28 cellular contexts compared by ENCODE assay signal in the genomic region with DNA sequence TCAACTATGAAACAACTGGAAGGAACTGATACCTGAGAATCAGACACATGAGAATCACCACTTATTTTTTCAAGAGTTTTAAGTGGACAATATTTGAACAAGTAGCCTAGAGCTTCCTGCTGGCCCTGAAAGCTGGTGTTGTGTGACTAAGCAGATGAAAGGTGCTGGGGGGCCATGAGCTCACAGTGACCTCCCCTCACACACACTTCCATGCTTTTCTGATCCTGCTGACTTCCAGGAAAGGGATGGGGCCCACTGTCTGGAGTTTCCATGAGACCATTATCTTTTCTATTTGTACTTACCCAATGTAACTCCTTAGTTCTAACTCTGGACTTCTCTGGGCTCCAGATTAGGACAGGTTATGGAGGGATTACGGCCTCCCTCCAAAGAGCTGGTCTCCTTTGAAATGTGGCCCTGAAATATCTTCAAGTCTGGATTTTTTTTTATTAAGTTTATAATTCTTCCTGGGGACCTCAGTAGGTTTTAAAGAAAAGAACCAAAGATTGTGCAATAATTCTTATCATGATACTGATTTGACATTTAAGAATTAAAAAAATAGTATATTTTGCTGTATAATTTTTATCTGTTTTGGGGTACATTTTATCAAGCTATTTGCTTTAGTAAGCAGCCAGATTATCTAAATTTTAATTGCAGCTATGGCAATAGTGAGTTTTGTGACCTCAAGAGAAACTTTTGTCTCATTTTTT. TPM values are rescaled to one million over a fixed set of nuclear protein-coding genes. Genes with fewer than 3 reads are reported as not detected.
DNase-seq lines count a peak whose midpoint lies in the region; FAIRE-seq and TF ChIP-seq lines count a peak whose summit lies in the region.
"Had no signal": no experiment of that assay in that cellular context is flagged by ENCODE, and none has a peak within 500 bp of the region (broad histone marks: within the 10 kb centered on the region; RNA-seq: fewer than 3 reads in every experiment).

No MANE protein-coding gene starts in this region.

- H3K27me3 ChIP-seq in bronchial epithelial cell (ENCODE audit: control insufficient read depth, insufficient read depth, low read length) (no peaks in the 10 kb centered on the region), sigmoid colon (no peaks in the 10 kb centered on the region)
- H3K27me3 ChIP-seq: BLaER1 treated with 17β-estradiol and CSF1 and Interleukin-3, amounts not matched to agents 10 nM and 100 nM; SJCRH30 had no signal

- intact Hi-C loops in sigmoid colon (cut with DNase I), result no loop called here

- no peak for FAIRE-seq in bronchial epithelial cell (lab: Jason Lieb, UNC)
- FAIRE-seq: A549, D721Med, GM12892, GM19239, H54 had no signal

- no peak overlapping the region for H3K4me3 ChIP-seq in bronchial epithelial cell (ENCODE audit: low read depth, low read length)
- H3K4me3 ChIP-seq in sigmoid colon, result no peak overlapping the region
- H3K4me3 ChIP-seq: A549; BLaER1 treated with 17β-estradiol and CSF1 and Interleukin-3, amounts not matched to agents 10 nM and 100 nM; MG63; PC-9; SJCRH30 had no signal

- 92 to 96% methylated on average over 1 of the region's 1 CpG for WGBS in sigmoid colon, 2 donors

- peaks cover 0 to 47% (median 32%) of the 10 kb centered on the region in 4 donors for H3K4me1 ChIP-seq in sigmoid colon
- H3K4me1 ChIP-seq: A549, SJCRH30 had no signal

- H3K36me3 ChIP-seq in bronchial epithelial cell (ENCODE audit: control insufficient read depth, insufficient read depth, low read length) (no peaks in the 10 kb centered on the region), sigmoid colon (no peaks in the 10 kb centered on the region)
- H3K36me3 ChIP-seq: BLaER1 treated with 17β-estradiol and CSF1 and Interleukin-3, amounts not matched to agents 10 nM and 100 nM; MG63; SJCRH30 had no signal

- TF ChIP-seq CTCF in bronchial epithelial cell (IDR thresholded peaks at IDR 0.05; ENCODE audit: insufficient read depth, low read length, severe bottlenecking) (no peak), sigmoid colon (IDR thresholded peaks at IDR 0.05) (no peak)

- H3K9me3 ChIP-seq in sigmoid colon, result no peaks in the 10 kb centered on the region
- H3K9me3 ChIP-seq: A549; BLaER1 treated with 17β-estradiol and CSF1 and Interleukin-3, amounts not matched to agents 10 nM and 100 nM; MG63; SJCRH30 had no signal

- peak; percentile 43 for DNase-seq in NCI-H510A treated with DMSO at 0.1 percent for 48 hours (lab: John Stamatoyannopoulos, UW)
- no peak for DNase-seq in NCI-H510A (lab: John Stamatoyannopoulos, UW)
- peak; percentile 15 for DNase-seq in HT1080 (ENCODE audit: low read depth)
- DNase-seq in bronchial epithelial cell (ENCODE audit: low read depth), result peak; percentile 15
- peak; percentile 18 for DNase-seq in sigmoid colon
- DNase-seq in erythroblast (lab: John Stamatoyannopoulos, UW), result no peak
- DNase-seq in NCI-H1105 treated with DMSO at 0.1 percent for 48 hours (lab: John Stamatoyannopoulos, UW), result no peak
- DNase-seq: AML-193; CD4-positive, alpha-beta T cell; DMS79 treated with DMSO at 0.1 percent for 48 hours; GF-D8; KG1; MG63; NCI-H1436 treated with DMSO at 0.1 percent for 48 hours; NCI-H187 treated with DMSO at 0.1 percent for 48 hours; NCI-H2171; NCI-H345; NCI-H524 treated with DMSO at 0.1 percent for 48 hours; PC-9; SJCRH30; T-helper 17 cell had no signal

- no peak overlapping the region for H3K27ac ChIP-seq in sigmoid colon
- H3K27ac ChIP-seq: A549; BLaER1 treated with 17β-estradiol and CSF1 and Interleukin-3, amounts not matched to agents 10 nM and 100 nM; PC-9; SJCRH30 had no signal

- TF ChIP-seq POLR2A in sigmoid colon (IDR thresholded peaks at IDR 0.05) (no peak), erythroblast (IDR thresholded peaks at IDR 0.05; ENCODE audit: low read length) (no peak)

- TF ChIP-seq EP300 in sigmoid colon (IDR thresholded peaks at IDR 0.05), result no peak

RNA-seq across cellular contexts. Expression of a gene that starts 4.9 kb away (rescaled TPM):
- 0.08 TPM in 1 of 2 replicates, not detected in the other for total RNA-seq in HT1080 (2014; rRNA removed; shearing (Covaris generic))
- polyA plus RNA-seq in HT1080 (2015; cell fraction: cytosol; rRNA removed), result 0.11 TPM in 1 of 2 replicates, not detected in the other
- 0.76 TPM in 1 of 2 replicates, not detected in the other for polyA plus RNA-seq in HT1080 (2015; cell fraction: nucleus; rRNA removed)
- total RNA-seq in bronchial epithelial cell, result 29.2 and 103 TPM in 2 replicates
- under 1 TPM in 2 of 4 donors, not detected in 2; 0.83 to 0.95 TPM for total RNA-seq in sigmoid colon
- under 1 TPM in 1 of 3 donors, not detected in 2; 0.07 TPM for polyA plus RNA-seq in sigmoid colon
- total RNA-seq: CD4-positive, alpha-beta T cell; Right ventricle myocardium inferior; SJCRH30; T-helper 17 cell had no signal
- polyA plus RNA-seq: A549 had no signal

Comparison
In these comparisons a context has a peak if more than half of its experiments do, and no peak if none do; other contexts are left out.
1. DNase-seq: peak in NCI-H510A treated with DMSO at 0.1 percent for 48 hours (single experiment), HT1080 (single experiment), bronchial epithelial cell (single experiment) and sigmoid colon (single experiment); none in NCI-H510A (single experiment), erythroblast (0 of 2) and NCI-H1105 treated with DMSO at 0.1 percent for 48 hours (single experiment).
2. RNA of a gene that starts 4.9 kb away (total RNA-seq): 29.2 to 103 TPM in bronchial epithelial cell; 0.83 to 0.95 TPM in sigmoid colon and 0.08 TPM in HT1080; every median in the first group is over 10 times any median in the second.